ENCODE assay signal across 12 cellular contexts in genomic region chr17:38850374-38850773, GRCh38. TPM values are rescaled to one million over a fixed set of nuclear protein-coding genes. Genes with fewer than 3 reads are reported as not detected.
A peak's percentile ranks its signal among the peaks of the same experiment; 100 is the strongest.
DNase-seq lines count a peak whose midpoint lies in the region; ATAC-seq and TF ChIP-seq lines count a peak whose summit lies in the region.
"Had no signal": no experiment of that assay in that cellular context is flagged by ENCODE, and none has a peak within 500 bp of the region (broad histone marks: within the 10 kb centered on the region; RNA-seq: fewer than 3 reads in every experiment).

No MANE protein-coding gene starts in this region.

- H2AFZ ChIP-seq in PC-9: no peak overlapping the region

- H3K4me3 Mint-ChIP-seq in activated CD8-positive, alpha-beta memory T cell treated with anti-CD3 and anti-CD28 coated beads, Interleukin-2, amount 10 ng/mL, durations not matched to agents 7 days and 5 days: peak overlapping the region; percentile 97

- peaks cover 43% of the 10 kb centered on the region for H3K4me1 Mint-ChIP-seq in activated CD8-positive, alpha-beta memory T cell treated with anti-CD3 and anti-CD28 coated beads, Interleukin-2, amount 10 ng/mL, durations not matched to agents 7 days and 5 days

- no peaks in the 10 kb centered on the region for H3K9me2 ChIP-seq in PC-9 (ENCODE audit: insufficient read depth)

- no TSS peak for BruUV-seq in PC-9 (replicated peaks; lab: Mats Ljungman, UMichigan)

- H3K9me3 Mint-ChIP-seq in activated CD8-positive, alpha-beta memory T cell treated with anti-CD3 and anti-CD28 coated beads, Interleukin-2, amount 10 ng/mL, durations not matched to agents 7 days and 5 days (ENCODE audit: low read depth): no peaks in the 10 kb centered on the region

- TF ChIP-seq CTCF in PC-9 (conservative IDR thresholded peaks at IDR 0.05): no peak
- no peak for TF ChIP-seq CTCF in psoas muscle (IDR thresholded peaks at IDR 0.05)

- H3K9me3 ChIP-seq in PC-9 (ENCODE audit: insufficient read depth, low read depth) (no peaks in the 10 kb centered on the region), psoas muscle (no peaks in the 10 kb centered on the region)

- CTCF ChIA-PET in activated CD8-positive, alpha-beta memory T cell treated with anti-CD3 and anti-CD28 coated beads, Interleukin-2, amount 10 ng/mL, durations not matched to agents 7 days and 5 days (lab: Charles Lee): interaction anchor here (1.3 kb wide), 1 partner anchor 33 kb away, joined by 5 read pairs; no protein-coding TSS in a partner anchor
- CTCF ChIA-PET in PC-9 (lab: Charles Lee): no interaction called here

- H3K27me3 Mint-ChIP-seq in activated CD8-positive, alpha-beta memory T cell treated with anti-CD3 and anti-CD28 coated beads, Interleukin-2, amount 10 ng/mL, durations not matched to agents 7 days and 5 days: no peaks in the 10 kb centered on the region

- intact Hi-C loops in PC-9 (cut with micrococcal nuclease; ENCODE audit: unreplicated experiment) (no loop called here), psoas muscle (cut with DNase I) (no loop called here)

- peak overlapping the region; percentile 90; the same call in 1 of the 2 replicates for H3K27ac ChIP-seq in PC-9
- peak overlapping the region; percentile 88 for H3K27ac ChIP-seq in epithelial cell of prostate
- H3K27ac ChIP-seq in psoas muscle: no peak overlapping the region
- H3K27ac ChIP-seq: foreskin keratinocyte had no signal

- H3K4me3 ChIP-seq in PC-9: peak overlapping the region; percentile 88; the same call in 1 of the 2 replicates
- peak overlapping the region; percentile 4 for H3K4me3 ChIP-seq in psoas muscle

- H3K36me3 ChIP-seq in PC-9 (ENCODE audit: low read depth) (peaks cover 55% of the 10 kb centered on the region), psoas muscle (ENCODE audit: insufficient read depth in 1 of 2, low read depth in 1 of 2) (peaks cover 18 to 66% of the 10 kb centered on the region in 2 donors)

- H4K20me1 ChIP-seq in PC-9 (ENCODE audit: insufficient read depth): peaks cover 60% of the 10 kb centered on the region

- WGBS in psoas muscle, 3 donors: 69 to 82% (median 75%) methylated on average over 7 of the region's 7 CpGs

- H3K4me1 ChIP-seq in PC-9 (replicated peaks; ENCODE audit: insufficient read depth) (peaks cover 29% of the 10 kb centered on the region), psoas muscle (peaks cover 16% of the 10 kb centered on the region)

- peak overlapping the region; percentile 100 for H3K4me2 ChIP-seq in PC-9

- peaks cover 91% of the 10 kb centered on the region for H3F3A ChIP-seq in PC-9 (ENCODE audit: insufficient read depth, low read depth)

- H3K27me3 ChIP-seq in PC-9 (ENCODE audit: insufficient read depth, low read depth) (no peaks in the 10 kb centered on the region), psoas muscle (ENCODE audit: insufficient read depth in 3 of 3, low read length in 2 of 3) (no peaks in the 10 kb centered on the region)
- H3K27me3 ChIP-seq: foreskin keratinocyte had no signal

- H3K36me3 Mint-ChIP-seq in activated CD8-positive, alpha-beta memory T cell treated with anti-CD3 and anti-CD28 coated beads, Interleukin-2, amount 10 ng/mL, durations not matched to agents 7 days and 5 days: peaks cover 62% of the 10 kb centered on the region

- ATAC-seq in activated CD8-positive, alpha-beta memory T cell treated with anti-CD3 and anti-CD28 coated beads, Interleukin-2, amount 10 ng/mL, durations not matched to agents 7 days and 5 days: no peak
- ATAC-seq in psoas muscle: no peak
- ATAC-seq in GM19395 (IDR thresholded peaks at IDR 0.05; ENCODE audit: unreplicated experiment): no peak
- ATAC-seq: foreskin keratinocyte had no signal

- no peak for DNase-seq in activated CD8-positive, alpha-beta memory T cell treated with anti-CD3 and anti-CD28 coated beads, Interleukin-2, amount 10 ng/mL, durations not matched to agents 7 days and 5 days
- DNase-seq in activated CD8-positive, alpha-beta memory T cell treated with anti-CD3 and anti-CD28 coated beads, Interleukin-2, amount 50 U/mL, for 48 hours: no peak
- no peak for DNase-seq in PC-9
- DNase-seq in epithelial cell of prostate (ENCODE audit: low read depth, low spot score): no peak
- no peak for DNase-seq in psoas muscle
- DNase-seq in GOT3 (lab: John Stamatoyannopoulos, UW): no peak
- DNase-seq in cerebellar cortex (ENCODE audit: low spot score): no peak
- DNase-seq: activated CD4-positive, alpha-beta T cell treated with anti-CD3 and anti-CD28 coated beads, Interleukin-2, amount 50 U/mL, for 1 hour; foreskin keratinocyte; NCI-H2227 treated with DMSO at 0.1 percent for 48 hours; SHP77 treated with DMSO at 0.1 percent for 48 hours had no signal

- H3K79me2 ChIP-seq in PC-9 (ENCODE audit: low read depth): peaks cover 53% of the 10 kb centered on the region

- POLR2A ChIA-PET in PC-9 (lab: Charles Lee; ENCODE audit: unreplicated experiment): interaction anchor here (0.7 kb wide), 1 partner anchor 143 kb away, joined by 14 read pairs; no protein-coding TSS in a partner anchor

- no peak overlapping the region for H3K27ac Mint-ChIP-seq in activated CD8-positive, alpha-beta memory T cell treated with anti-CD3 and anti-CD28 coated beads, Interleukin-2, amount 10 ng/mL, durations not matched to agents 7 days and 5 days

RNA-seq across cellular contexts. Expression of gene RPL23, which starts 3.1 kb away (rescaled TPM):
- 1,000 to 10,000 TPM in 1 of 2 experiments, 100 to 1,000 TPM in 1; 831 to 1,130 TPM for total RNA-seq in activated CD8-positive, alpha-beta memory T cell treated with anti-CD3 and anti-CD28 coated beads, Interleukin-2, amount 10 ng/mL, durations not matched to agents 7 days and 5 days
- total RNA-seq in PC-9 (2021) (1,146 and 1,262 TPM in 2 replicates), psoas muscle (1,000 to 10,000 TPM in 1 of 4 donors, 100 to 1,000 TPM in 3; 816 to 1,006 (median 921) TPM)
- polyA plus RNA-seq in psoas muscle: 1,000 to 10,000 TPM; 1,675 to 2,332 (median 1,765) TPM

RNA-seq across cellular contexts. Expression of gene LASP1, which starts 19.5 kb away (rescaled TPM):
- 100 to 1,000 TPM; 208 to 239 TPM for total RNA-seq in activated CD8-positive, alpha-beta memory T cell treated with anti-CD3 and anti-CD28 coated beads, Interleukin-2, amount 10 ng/mL, durations not matched to agents 7 days and 5 days
- total RNA-seq in PC-9 (2021) (220 and 309 TPM in 2 replicates), psoas muscle (10 to 100 TPM; 14.6 to 20.1 (median 17.2) TPM)
- 10 to 100 TPM in 2 of 3 donors, 1 to 10 TPM in 1; 8.6 to 14.0 (median 10.9) TPM for polyA plus RNA-seq in psoas muscle

RNA-seq across cellular contexts. Expression of gene CWC25, which starts 25.3 kb away (rescaled TPM):
- total RNA-seq in activated CD8-positive, alpha-beta memory T cell treated with anti-CD3 and anti-CD28 coated beads, Interleukin-2, amount 10 ng/mL, durations not matched to agents 7 days and 5 days: 10 to 100 TPM; 28.7 to 33.0 TPM
- total RNA-seq in PC-9 (2021) (13.7 and 13.9 TPM in 2 replicates), psoas muscle (10 to 100 TPM in 3 of 4 donors, 1 to 10 TPM in 1; 9.7 to 21.3 (median 15.3) TPM)
- polyA plus RNA-seq in psoas muscle: 10 to 100 TPM; 13.5 to 22.0 (median 15.0) TPM

RNA-seq across cellular contexts. Expression of gene PIP4K2B, which starts 51.0 kb away (rescaled TPM):
- 10 to 100 TPM; 37.6 TPM for total RNA-seq in activated CD8-positive, alpha-beta memory T cell treated with anti-CD3 and anti-CD28 coated beads, Interleukin-2, amount 10 ng/mL, durations not matched to agents 7 days and 5 days
- total RNA-seq in PC-9 (2021): 40.6 and 47.4 TPM in 2 replicates
- 10 to 100 TPM; 61.2 to 66.7 (median 63.8) TPM for total RNA-seq in psoas muscle
- 10 to 100 TPM; 19.3 to 72.6 (median 26.5) TPM for polyA plus RNA-seq in psoas muscle

Comparison
In these comparisons a context has a peak if more than half of its experiments do, and no peak if none do; other contexts are left out.
1. RNA of gene LASP1, which starts 19.5 kb away (total RNA-seq): 220 to 309 TPM in PC-9 and 208 to 239 TPM in activated CD8-positive, alpha-beta memory T cell treated with anti-CD3 and anti-CD28 coated beads, Interleukin-2, amount 10 ng/mL, durations not matched to agents 7 days and 5 days; 14.6 to 20.1 TPM in psoas muscle; every median in the first group is over 4 times any median in the second.